Comparison of ENCODE assay signal across 13 cellular contexts in the genomic region with DNA sequence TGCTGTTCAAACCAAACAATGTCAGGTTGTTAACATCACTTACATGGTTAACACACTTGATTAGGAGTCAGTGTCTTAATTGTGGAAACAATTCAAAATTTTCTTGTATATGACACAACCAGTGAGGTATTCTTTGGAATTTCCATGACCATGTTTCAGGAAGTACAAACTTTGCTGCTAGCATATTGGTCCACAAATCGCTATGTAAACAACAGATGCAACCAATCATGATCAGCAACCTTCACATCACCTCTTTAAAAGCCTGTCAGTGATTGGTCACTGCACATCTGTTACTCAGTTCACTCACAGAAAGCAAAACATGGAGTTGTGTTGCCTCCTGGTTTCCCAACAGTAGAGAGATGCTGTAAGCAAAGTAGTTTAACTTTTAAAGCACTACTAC.
DNase-seq lines count a peak whose midpoint lies in the region; ATAC-seq and TF ChIP-seq lines count a peak whose summit lies in the region.
"Had no signal": no experiment of that assay in that cellular context is flagged by ENCODE, and none has a peak within 500 bp of the region (broad histone marks: within the 10 kb centered on the region; RNA-seq: fewer than 3 reads in every experiment).

No MANE protein-coding gene starts in this region.

- CTCF ChIA-PET in AG04450 (lab: Charles Lee) (interaction anchor here (0.9 kb wide), 1 partner anchor 109 kb away, joined by 3 read pairs; the partner anchor contains the start of gene FAM3C), WTC11 (lab: Charles Lee) (no interaction called here)

- peaks cover 66% of the 10 kb centered on the region for H3K36me3 Mint-ChIP-seq in WTC11

- peak overlapping the region; percentile 11 for H3K27ac ChIP-seq in AG04450 (ENCODE audit: low read depth, low read length)
- H3K27ac ChIP-seq: right lobe of liver had no signal

- ATAC-seq in WTC11: no peak
- ATAC-seq in GM18520 (IDR thresholded peaks at IDR 0.05; ENCODE audit: unreplicated experiment): no peak

- no peak overlapping the region for H3K4me3 ChIP-seq in AG04450 (ENCODE audit: low read depth, low read length)
- H3K4me3 ChIP-seq in cardiac fibroblast (replicated peaks in 1 of 2; ENCODE audit: low read depth in 2 of 2, low read length in 2 of 2): no peak overlapping the region
- H3K4me3 ChIP-seq: right lobe of liver had no signal

- POLR2A ChIA-PET in AG04450 (lab: Yijun Ruan, JAX): no interaction called here
- POLR2A ChIA-PET in WTC11 (lab: Charles Lee): no interaction called here

- H3K27ac Mint-ChIP-seq in WTC11: no peak overlapping the region

- no peak for TF ChIP-seq CTCF in AG04450 (IDR thresholded peaks at IDR 0.05; ENCODE audit: low read depth, low read length)
- no peak for TF ChIP-seq CTCF in cardiac fibroblast (IDR thresholded peaks at IDR 0.05; ENCODE audit: low read depth, low read length)
- TF ChIP-seq CTCF in WTC11 (IDR thresholded peaks at IDR 0.05): no peak

- peaks cover 73% of the 10 kb centered on the region for H3K9me3 Mint-ChIP-seq in WTC11

- H3K4me1 Mint-ChIP-seq in WTC11: peaks cover 19% of the 10 kb centered on the region

- H3K4me3 Mint-ChIP-seq in WTC11: no peak overlapping the region

- no peaks in the 10 kb centered on the region for H3K27me3 ChIP-seq in AG04450 (ENCODE audit: control insufficient read depth, insufficient read depth, low read length)
- H3K27me3 ChIP-seq: right lobe of liver had no signal

- no peaks in the 10 kb centered on the region; the same call in 1 of the 2 replicates for H3K9me3 ChIP-seq in AG04450 (ENCODE audit: control insufficient read depth, insufficient read depth, low read length)

- H3K27me3 Mint-ChIP-seq in WTC11 (ENCODE audit: low read depth): no peaks in the 10 kb centered on the region; the same call in 1 of the 2 replicates

- DNase-seq in AG04450 (ENCODE audit: low read depth, low spot score): no peak
- peak; percentile 87 for DNase-seq in LHCN-M2 (ENCODE audit: low read depth)
- peak; percentile 62 to 73 for DNase-seq in cardiac fibroblast (ENCODE audit: low read depth in 2 of 2)
- peak; percentile 91 for DNase-seq in kidney tubule cell (ENCODE audit: low spot score)
- no peak for DNase-seq in WTC11 (ENCODE audit: low spot score)
- DNase-seq in activated CD8-positive, alpha-beta memory T cell treated with anti-CD3 and anti-CD28 coated beads for 24 hours: no peak
- no peak for DNase-seq in NCI-H1694 treated with DMSO at 0.1 percent for 48 hours (lab: John Stamatoyannopoulos, UW)
- DNase-seq: activated CD4-positive, alpha-beta T cell treated with anti-CD3 and anti-CD28 coated beads for 1 hour; cortex of kidney; NCI-H1092 treated with DMSO at 0.1 percent for 48 hours; NCI-H524 treated with DMSO at 0.1 percent for 48 hours; right lobe of liver had no signal

TF ChIP-seq in WTC11, 78 proteins besides CTCF, POLR2A, EP300 and RAD21:
- TF ChIP-seq NR3C1 (CRISPR knock-in tag; conservative IDR thresholded peaks at IDR 0.05; ENCODE audit: low read depth) (no peak), CREB1 (CRISPR knock-in tag; IDR thresholded peaks at IDR 0.05) (no peak), AR (CRISPR knock-in tag; IDR thresholded peaks at IDR 0.05) (no peak), ZNF416 (CRISPR knock-in tag; IDR thresholded peaks at IDR 0.05) (no peak), ZNF232 (CRISPR knock-in tag; IDR thresholded peaks at IDR 0.05) (no peak), SMAD4 (CRISPR knock-in tag; IDR thresholded peaks at IDR 0.05) (no peak)
- TF ChIP-seq, protein P1, sequence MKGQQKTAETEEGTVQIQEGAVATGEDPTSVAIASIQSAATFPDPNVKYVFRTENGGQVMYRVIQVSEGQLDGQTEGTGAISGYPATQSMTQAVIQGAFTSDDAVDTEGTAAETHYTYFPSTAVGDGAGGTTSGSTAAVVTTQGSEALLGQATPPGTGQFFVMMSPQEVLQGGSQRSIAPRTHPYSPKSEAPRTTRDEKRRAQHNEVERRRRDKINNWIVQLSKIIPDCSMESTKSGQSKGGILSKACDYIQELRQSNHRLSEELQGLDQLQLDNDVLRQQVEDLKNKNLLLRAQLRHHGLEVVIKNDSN (CRISPR knock-in tag; IDR thresholded peaks at IDR 0.05): no peak

Comparison
In these comparisons a context has a peak if more than half of its experiments do, and no peak if none do; other contexts are left out.
1. DNase-seq: peak in LHCN-M2 (single experiment), cardiac fibroblast (2 of 2) and kidney tubule cell (single experiment); none in AG04450 (single experiment), WTC11 (single experiment), activated CD8-positive, alpha-beta memory T cell treated with anti-CD3 and anti-CD28 coated beads for 24 hours (single experiment) and NCI-H1694 treated with DMSO at 0.1 percent for 48 hours (single experiment).